ENCODE assay signal across 22 cellular contexts in genomic region chr9:87699835-87700234, GRCh38. TPM values are rescaled to one million over a fixed set of nuclear protein-coding genes. Genes with fewer than 3 reads are reported as not detected.
"Had no signal": no experiment of that assay in that cellular context is flagged by ENCODE, and none has a peak within 500 bp of the region (broad histone marks: within the 10 kb centered on the region; RNA-seq: fewer than 3 reads in every experiment).

No MANE protein-coding gene starts in this region.

- H3K4me1 ChIP-seq: gastroesophageal sphincter, heart right ventricle, sigmoid colon, spleen, tibial artery, vagina had no signal

- H3K9me3 Mint-ChIP-seq: activated naive CD4-positive, alpha-beta T cell treated with anti-CD3 and anti-CD28 coated beads for 36 hours; activated T-cell treated with anti-CD3 and anti-CD28 coated beads, Interleukin-2, amount 50 U/mL, for 24 hours; memory B cell; naive thymus-derived CD8-positive, alpha-beta T cell had no signal

- FAIRE-seq: colon had no signal

- H3K4me3 Mint-ChIP-seq: activated CD8-positive, alpha-beta T cell treated with anti-CD3 and anti-CD28 coated beads, Interleukin-2, amount 10 ng/mL, durations not matched to agents 7 days and 5 days; activated naive CD4-positive, alpha-beta T cell treated with anti-CD3 and anti-CD28 coated beads for 36 hours; activated T-cell treated with anti-CD3 and anti-CD28 coated beads, Interleukin-2, amount 50 U/mL, for 24 hours; memory B cell; naive thymus-derived CD8-positive, alpha-beta T cell had no signal

- H3K4me1 Mint-ChIP-seq: memory B cell had no signal

- H3K27ac Mint-ChIP-seq: activated CD8-positive, alpha-beta T cell treated with anti-CD3 and anti-CD28 coated beads, Interleukin-2, amount 10 ng/mL, durations not matched to agents 7 days and 5 days; activated naive CD4-positive, alpha-beta T cell treated with anti-CD3 and anti-CD28 coated beads for 36 hours; activated T-cell treated with anti-CD3 and anti-CD28 coated beads, Interleukin-2, amount 50 U/mL, for 24 hours; memory B cell; naive thymus-derived CD8-positive, alpha-beta T cell had no signal

- H3K9me3 ChIP-seq: body of pancreas, gastroesophageal sphincter, heart right ventricle, sigmoid colon, spleen, tibial artery, vagina had no signal

- H3K27ac ChIP-seq: body of pancreas, dorsolateral prefrontal cortex, gastroesophageal sphincter, heart right ventricle, sigmoid colon, spleen, tibial artery, vagina had no signal

- DNase-seq: activated CD4-positive, alpha-beta T cell treated with anti-CD3 and anti-CD28 coated beads for 48 hours; activated CD4-positive, CD25-positive, alpha-beta regulatory T cell; activated CD8-positive, alpha-beta T cell treated with anti-CD3 and anti-CD28 coated beads, Interleukin-2, amount 10 ng/mL, durations not matched to agents 7 days and 5 days; activated naive CD4-positive, alpha-beta T cell treated with anti-CD3 and anti-CD28 coated beads for 36 hours; activated T-cell treated with anti-CD3 and anti-CD28 coated beads, Interleukin-2, amount 50 U/mL, for 24 hours; body of pancreas; central memory CD4-positive, alpha-beta T cell; dorsolateral prefrontal cortex; erythroblast; heart right ventricle; left ventricle myocardium superior; naive thymus-derived CD8-positive, alpha-beta T cell; sigmoid colon; spleen; stimulated activated CD8-positive, alpha-beta memory T cell treated with anti-CD3 and anti-CD28 coated beads, Interleukin-4, amount 100 ng/mL, for 48 hours; stimulated activated naive CD8-positive, alpha-beta T cell treated with anti-CD3 and anti-CD28 coated beads, Interleukin-15, Interleukin-2, amounts not matched to agents 100 U/mL and 50 U/mL, for 24 hours; substantia nigra; tibial artery had no signal

- H3K27me3 Mint-ChIP-seq: memory B cell had no signal

- H3K36me3 Mint-ChIP-seq: memory B cell; naive thymus-derived CD8-positive, alpha-beta T cell had no signal

- H3K4me3 ChIP-seq: body of pancreas, dorsolateral prefrontal cortex, gastroesophageal sphincter, heart right ventricle, sigmoid colon, spleen, tibial artery, vagina had no signal

- H3K27me3 ChIP-seq: body of pancreas, dorsolateral prefrontal cortex, gastroesophageal sphincter, heart right ventricle, sigmoid colon, spleen, tibial artery, vagina had no signal

- ATAC-seq: activated CD8-positive, alpha-beta T cell treated with anti-CD3 and anti-CD28 coated beads, Interleukin-2, amount 10 ng/mL, durations not matched to agents 7 days and 5 days; body of pancreas; gastroesophageal sphincter; heart right ventricle; left ventricle myocardium superior; naive thymus-derived CD8-positive, alpha-beta T cell; stimulated activated naive CD8-positive, alpha-beta T cell treated with anti-CD3 and anti-CD28 coated beads, Interleukin-15, Interleukin-2, amounts not matched to agents 100 U/mL and 50 U/mL, for 24 hours had no signal

- H3K36me3 ChIP-seq: vagina had no signal

RNA-seq across cellular contexts. Expression of gene CTSL, which starts 26.1 kb away (rescaled TPM):
- total RNA-seq: activated CD8-positive, alpha-beta T cell treated with anti-CD3 and anti-CD28 coated beads, Interleukin-2, amount 10 ng/mL, durations not matched to agents 7 days and 5 days had no signal
